Comparison of ENCODE assay signal across 24 cellular contexts in the genomic region with DNA sequence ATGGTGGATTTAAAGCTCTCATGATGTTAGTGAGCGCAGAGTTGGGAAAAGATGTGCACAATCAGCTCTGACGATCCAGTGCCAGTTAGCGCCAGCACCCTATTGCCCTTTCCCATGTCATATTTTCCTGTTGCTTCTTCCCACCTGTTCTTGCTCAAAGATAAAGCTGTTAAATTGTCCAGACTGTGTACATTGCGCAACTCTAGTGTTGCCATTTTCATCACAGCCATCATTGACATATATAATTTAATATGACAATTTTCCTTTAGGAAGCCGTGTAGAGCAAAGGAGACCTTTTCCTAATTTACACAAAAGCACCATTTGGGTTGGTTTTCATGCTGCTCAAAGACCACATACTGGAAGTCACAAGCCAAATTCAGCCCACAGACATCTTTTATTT. TPM values are rescaled to one million over a fixed set of nuclear protein-coding genes. Genes with fewer than 3 reads are reported as not detected.
"Had no signal": no experiment of that assay in that cellular context is flagged by ENCODE, and none has a peak within 500 bp of the region (broad histone marks: within the 10 kb centered on the region; RNA-seq: fewer than 3 reads in every experiment).

No MANE protein-coding gene starts in this region.

- DNase-seq: dermis blood vessel endothelial cell; effector memory CD4-positive, alpha-beta T cell; esophagus squamous epithelium; foreskin melanocyte; left ventricle myocardium superior; lower lobe of right lung; natural killer cell; occipital lobe; ovary; posterior cingulate gyrus; psoas muscle; right cardiac atrium; spleen; stimulated activated CD4-positive, alpha-beta T cell treated with anti-CD3 and anti-CD28 coated beads, Interleukin-4, amount 100 ng/mL, for 4 hours; stimulated activated naive B cell treated with anti-CD40 and anti-IgM and Interleukin-4, amounts not matched to agents 10 μg/mL and 1 μg/mL and 100 μg/mL, for 72 hours; upper lobe of left lung had no signal

- H3K4me1 ChIP-seq: esophagus squamous epithelium, lower lobe of right lung, psoas muscle, tibial nerve, upper lobe of left lung had no signal

- H3K27ac Mint-ChIP-seq: natural killer cell; stimulated activated naive CD8-positive, alpha-beta T cell treated with anti-CD3 and anti-CD28 coated beads, Interleukin-15, Interleukin-2, amounts not matched to agents 100 ng/mL and 50 ng/mL, for 24 hours had no signal

- H3K27me3 Mint-ChIP-seq: stimulated activated naive B cell treated with anti-CD40 and anti-IgM and Interleukin-4, amounts not matched to agents 10 μg/mL and 1 μg/mL and 100 μg/mL, for 72 hours had no signal

- H3K36me3 Mint-ChIP-seq: natural killer cell had no signal

- H3K4me3 Mint-ChIP-seq: natural killer cell; stimulated activated naive B cell treated with anti-CD40 and anti-IgM and Interleukin-4, amounts not matched to agents 10 μg/mL and 1 μg/mL and 100 μg/mL, for 72 hours; stimulated activated naive CD8-positive, alpha-beta T cell treated with anti-CD3 and anti-CD28 coated beads, Interleukin-15, Interleukin-2, amounts not matched to agents 100 ng/mL and 50 ng/mL, for 24 hours had no signal

- H3K4me3 ChIP-seq: coronary artery, esophagus squamous epithelium, lower lobe of right lung, ovary, psoas muscle, skin epidermis, spleen, thoracic aorta, tibial nerve, upper lobe of left lung had no signal

- H3K36me3 ChIP-seq: esophagus squamous epithelium, lower lobe of right lung, ovary, spleen, thoracic aorta, tibial nerve, upper lobe of left lung had no signal

- ATAC-seq: left ventricle myocardium superior; lower lobe of right lung; natural killer cell; psoas muscle; right cardiac atrium; stimulated activated naive B cell treated with anti-CD40 and anti-IgM and Interleukin-4, amounts not matched to agents 10 μg/mL and 1 μg/mL and 100 μg/mL, for 72 hours had no signal

- H3K27me3 ChIP-seq: ovary, upper lobe of left lung had no signal

- H3K27ac ChIP-seq: coronary artery, esophagus squamous epithelium, lower lobe of right lung, ovary, psoas muscle, skin epidermis, spleen, thoracic aorta, tibial nerve, upper lobe of left lung had no signal

RNA-seq across cellular contexts. Expression of a gene that starts 5.7 kb away (rescaled TPM):
- total RNA-seq: dermis blood vessel endothelial cell, endothelial cell of umbilical vein, epithelial cell of proximal tubule, esophagus squamous epithelium, left ventricle myocardium superior, lower lobe of right lung, ovary, psoas muscle, renal cortical epithelial cell, right cardiac atrium, thoracic aorta, upper lobe of left lung had no signal
- polyA plus RNA-seq: endothelial cell of umbilical vein, ovary, psoas muscle, right cardiac atrium had no signal
